Comparison of ENCODE assay signal across 9 cellular contexts in the genomic region with DNA sequence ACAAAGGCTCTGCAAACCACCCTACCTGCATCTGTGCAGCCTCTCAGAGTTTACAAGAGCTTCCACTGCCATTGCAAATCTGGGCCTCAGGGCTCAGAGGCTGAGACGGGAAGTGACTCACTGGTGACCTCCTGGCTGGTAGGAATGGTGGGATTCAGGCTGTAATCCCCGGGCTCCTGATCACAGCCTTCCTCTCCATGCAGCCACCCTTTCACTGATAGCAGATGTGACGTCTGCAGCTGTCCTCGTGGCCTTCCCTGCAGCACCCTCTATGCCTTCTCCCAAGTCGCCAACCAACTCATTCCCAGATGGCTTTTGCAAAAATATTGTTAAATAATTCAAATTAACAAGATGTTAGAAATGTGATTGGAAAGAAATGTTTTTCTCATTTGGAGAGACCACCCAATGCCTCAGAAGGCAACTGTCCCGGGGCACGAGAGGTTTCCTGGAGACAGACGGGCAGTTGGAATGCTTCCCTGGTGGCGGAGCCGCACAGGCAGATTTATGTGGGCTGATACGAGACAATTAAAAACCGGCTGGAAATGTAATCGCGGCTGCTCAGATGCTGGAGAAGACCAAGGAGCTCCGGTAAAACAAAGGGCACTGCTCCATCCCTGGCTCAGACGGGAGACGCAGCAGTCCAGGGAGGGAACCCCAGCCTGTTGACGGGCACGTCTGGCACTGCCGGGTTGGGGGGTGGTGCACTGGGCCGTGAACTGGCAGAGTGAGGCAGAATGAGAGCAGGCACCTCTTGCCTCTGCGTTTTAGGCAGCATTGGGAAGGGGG. TPM values are rescaled to one million over a fixed set of nuclear protein-coding genes. Genes with fewer than 3 reads are reported as not detected.
DNase-seq lines count a peak whose midpoint lies in the region; ATAC-seq, FAIRE-seq and TF ChIP-seq lines count a peak whose summit lies in the region.
"Had no signal": no experiment of that assay in that cellular context is flagged by ENCODE, and none has a peak within 500 bp of the region (broad histone marks: within the 10 kb centered on the region; RNA-seq: fewer than 3 reads in every experiment).

No MANE protein-coding gene starts in this region.

- FAIRE-seq in HTR-8/SVneo (lab: Jason Lieb, UNC), result no peak
- FAIRE-seq in astrocyte (lab: Jason Lieb, UNC), result peak; percentile 76

- DNase-seq in HTR-8/SVneo (ENCODE audit: insufficient read length, low spot score) (peak; percentile 67), astrocyte (ENCODE audit: low read depth) (peak; percentile 79), right cardiac atrium (peak; percentile 53 to 71 (median 58)), coronary artery (ENCODE audit: low spot score) (no peak)
- DNase-seq in NK-92 treated with Interleukin-12 subunit alpha and Interleukin-12 subunit beta, amount 100 ng/mL, for 24 hours (lab: John Stamatoyannopoulos, UW), result no peak
- DNase-seq in activated T-cell treated with anti-CD3 and anti-CD28 coated beads, Interleukin-2, amount 50 U/mL, for 1 hour, result no peak
- DNase-seq in naive thymus-derived CD4-positive, alpha-beta T cell, result no peak
- DNase-seq: stimulated activated CD4-positive, alpha-beta T cell treated with anti-CD3 and anti-CD28 coated beads, Interleukin-4, amount 100 ng/mL, for 4 hours had no signal

- no peak overlapping the region for H2AFZ ChIP-seq in astrocyte (ENCODE audit: low read depth, low read length)

- no peaks in the 10 kb centered on the region for H3K9me3 Mint-ChIP-seq in astrocyte (ENCODE audit: unreplicated experiment)
- no peaks in the 10 kb centered on the region for H3K9me3 Mint-ChIP-seq in naive thymus-derived CD4-positive, alpha-beta T cell

- peak; percentile 36 to 84 for ATAC-seq in right cardiac atrium
- no peak for ATAC-seq in naive thymus-derived CD4-positive, alpha-beta T cell

- peak overlapping the region; percentile 76 for H3K4me2 ChIP-seq in astrocyte (ENCODE audit: low read length)

- CTCF ChIA-PET in naive thymus-derived CD4-positive, alpha-beta T cell (lab: Charles Lee), result no interaction called here

- 22% methylated on average over 22 of the region's 22 CpGs for whole genome bisulfite sequencing in right cardiac atrium

- H3K9ac ChIP-seq in astrocyte (ENCODE audit: low read length), result peak overlapping the region; percentile 73

- H3K4me1 ChIP-seq in astrocyte (ENCODE audit: insufficient read depth, low read length) (peaks cover 68% of the 10 kb centered on the region), right cardiac atrium (ENCODE audit: control insufficient read depth, insufficient read depth, low read length) (peaks cover 19% of the 10 kb centered on the region)
- no peaks in the 10 kb centered on the region for H3K4me1 ChIP-seq in naive thymus-derived CD4-positive, alpha-beta T cell (ENCODE audit: control insufficient read depth in 2 of 2, insufficient read depth in 2 of 2, low read length in 2 of 2)

- H3K27ac Mint-ChIP-seq in astrocyte (ENCODE audit: unreplicated experiment), result peak overlapping the region; percentile 94
- H3K27ac Mint-ChIP-seq in naive thymus-derived CD4-positive, alpha-beta T cell, result no peak overlapping the region

- POLR2A ChIA-PET in naive thymus-derived CD4-positive, alpha-beta T cell (lab: Charles Lee), result interaction anchor here (0.6 kb wide), 1 partner anchor 118 kb away, joined by 6 read pairs; no protein-coding TSS in a partner anchor

- no peaks in the 10 kb centered on the region for H4K20me1 ChIP-seq in astrocyte (ENCODE audit: insufficient read depth, low read length)

- no peaks in the 10 kb centered on the region for H3K27me3 Mint-ChIP-seq in astrocyte (ENCODE audit: low read depth, unreplicated experiment)
- H3K27me3 Mint-ChIP-seq in naive thymus-derived CD4-positive, alpha-beta T cell, result no peaks in the 10 kb centered on the region

- H3K4me1 Mint-ChIP-seq in astrocyte (ENCODE audit: low read depth, unreplicated experiment), result peaks cover 40% of the 10 kb centered on the region
- no peaks in the 10 kb centered on the region for H3K4me1 Mint-ChIP-seq in naive thymus-derived CD4-positive, alpha-beta T cell

- H3K9me3 ChIP-seq in astrocyte (ENCODE audit: insufficient read depth, low read depth, low read length) (no peaks in the 10 kb centered on the region), right cardiac atrium (ENCODE audit: control insufficient read depth, low read length) (no peaks in the 10 kb centered on the region)
- H3K9me3 ChIP-seq in naive thymus-derived CD4-positive, alpha-beta T cell (ENCODE audit: control insufficient read depth in 2 of 3, low read length in 3 of 3), result no peaks in the 10 kb centered on the region

- no peak overlapping the region for H3K4me3 ChIP-seq in astrocyte (ENCODE audit: insufficient read depth, low read depth, low read length)
- H3K4me3 ChIP-seq in right cardiac atrium (ENCODE audit: low read length), result no peak overlapping the region
- no peak overlapping the region for H3K4me3 ChIP-seq in skin epidermis
- no peak overlapping the region for H3K4me3 ChIP-seq in naive thymus-derived CD4-positive, alpha-beta T cell (ENCODE audit: low read length)
- no peak overlapping the region for H3K4me3 ChIP-seq in coronary artery

- H3K36me3 Mint-ChIP-seq in astrocyte (ENCODE audit: low read depth, unreplicated experiment), result peaks cover 16% of the 10 kb centered on the region
- no peaks in the 10 kb centered on the region for H3K36me3 Mint-ChIP-seq in naive thymus-derived CD4-positive, alpha-beta T cell

- no peak for TF ChIP-seq CTCF in astrocyte (IDR thresholded peaks at IDR 0.05; ENCODE audit: insufficient read depth, low read depth, low read length)
- no peak for TF ChIP-seq CTCF in coronary artery (IDR thresholded peaks at IDR 0.05)

- H3K79me2 ChIP-seq in astrocyte (ENCODE audit: insufficient read depth, low read length), result peaks cover 56% of the 10 kb centered on the region

- intact Hi-C loops in right cardiac atrium (cut with DNase I), result loop anchor here in 1 of 4 donors (10.0 kb wide), 1 partner anchor 56 kb away; no protein-coding TSS in a partner anchor
- intact Hi-C loops in naive thymus-derived CD4-positive, alpha-beta T cell (cut with micrococcal nuclease), result no loop called here

- no peak overlapping the region for H3K4me3 Mint-ChIP-seq in astrocyte (ENCODE audit: unreplicated experiment)
- H3K4me3 Mint-ChIP-seq in naive thymus-derived CD4-positive, alpha-beta T cell, result no peak overlapping the region

- no peaks in the 10 kb centered on the region for H3K27me3 ChIP-seq in astrocyte (ENCODE audit: insufficient read depth, low read length)
- no peaks in the 10 kb centered on the region for H3K27me3 ChIP-seq in right cardiac atrium (ENCODE audit: control insufficient read depth, insufficient read depth)
- no peaks in the 10 kb centered on the region for H3K27me3 ChIP-seq in naive thymus-derived CD4-positive, alpha-beta T cell (ENCODE audit: control insufficient read depth in 2 of 2, insufficient read depth in 2 of 2, low read length in 2 of 2)

- H3K27ac ChIP-seq in astrocyte (ENCODE audit: low read depth, low read length) (peak overlapping the region; percentile 80), right cardiac atrium (ENCODE audit: low read length) (peak overlapping the region; percentile 71), skin epidermis (peak overlapping the region in 14 of 21 experiments; percentile 28 to 79 (median 60)), coronary artery (peak overlapping the region in 1 of 2 donors; percentile 32)
- no peak overlapping the region for H3K27ac ChIP-seq in naive thymus-derived CD4-positive, alpha-beta T cell (ENCODE audit: low read depth, low read length)

- H3K36me3 ChIP-seq in astrocyte (ENCODE audit: insufficient read depth, low read length), result peaks cover 11% of the 10 kb centered on the region
- no peaks in the 10 kb centered on the region for H3K36me3 ChIP-seq in naive thymus-derived CD4-positive, alpha-beta T cell (ENCODE audit: control insufficient read depth in 2 of 3, insufficient read depth in 3 of 3, low read length in 3 of 3)

RNA-seq across cellular contexts. Expression of a gene that starts 34.4 kb away (rescaled TPM):
- total RNA-seq in astrocyte (37.1 and 39.6 TPM in 2 replicates), right cardiac atrium (10 to 100 TPM; 21.1 to 29.4 (median 25.9) TPM)
- 13.1 TPM for polyA plus RNA-seq in right cardiac atrium
- total RNA-seq in naive thymus-derived CD4-positive, alpha-beta T cell, result 10 to 100 TPM; 20.2 to 37.8 (median 30.2) TPM
- polyA plus RNA-seq in naive thymus-derived CD4-positive, alpha-beta T cell, result 10 to 100 TPM; 10.8 to 11.6 TPM

Comparison
In these comparisons a context has a peak if more than half of its experiments do, and no peak if none do; other contexts are left out.
1. DNase-seq: peak in HTR-8/SVneo (single experiment), astrocyte (single experiment) and right cardiac atrium (3 of 3); none in NK-92 treated with Interleukin-12 subunit alpha and Interleukin-12 subunit beta, amount 100 ng/mL, for 24 hours (single experiment), activated T-cell treated with anti-CD3 and anti-CD28 coated beads, Interleukin-2, amount 50 U/mL, for 1 hour (single experiment), naive thymus-derived CD4-positive, alpha-beta T cell (0 of 9) and coronary artery (single experiment).